7 cellular contexts compared by ENCODE assay signal in the genomic region with DNA sequence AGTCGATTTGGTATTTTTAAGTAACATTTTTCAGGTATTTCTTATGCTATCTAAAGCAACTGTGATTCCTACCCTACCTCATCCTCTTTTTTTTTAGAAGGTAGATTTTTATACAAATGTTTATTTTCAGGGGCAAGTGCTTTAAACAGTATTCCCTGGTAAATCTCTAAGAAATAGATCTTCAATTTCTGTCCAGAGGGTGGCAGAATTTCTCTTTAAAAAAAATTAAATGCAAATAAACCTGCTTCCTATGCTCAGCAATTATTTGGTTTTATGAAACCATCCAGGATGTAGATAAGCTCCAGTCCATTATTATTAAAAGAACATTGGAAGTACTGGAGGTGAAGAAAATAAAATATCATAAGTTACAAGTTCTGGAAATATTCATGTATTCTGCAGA.
A peak's percentile ranks its signal among the peaks of the same experiment; 100 is the strongest.
DNase-seq lines count a peak whose midpoint lies in the region; ATAC-seq and TF ChIP-seq lines count a peak whose summit lies in the region.

No MANE protein-coding gene starts in this region.

- no peaks in the 10 kb centered on the region for H3F3A ChIP-seq in GM23338 (replicated peaks; ENCODE audit: low read depth)

- H3K27me3 Mint-ChIP-seq in GM23338 (ENCODE audit: insufficient read depth, low read depth, poor library complexity): no peaks in the 10 kb centered on the region
- peaks cover 72% of the 10 kb centered on the region for H3K27me3 Mint-ChIP-seq in chondrocyte (ENCODE audit: low read depth)

- H3K27ac Mint-ChIP-seq in GM23338: no peak overlapping the region
- H3K27ac Mint-ChIP-seq in chondrocyte (ENCODE audit: unreplicated experiment): no peak overlapping the region

- H3K4me3 ChIP-seq in GM23338 (no peak overlapping the region), parathyroid adenoma (ENCODE audit: low read depth, low read length) (no peak overlapping the region)

- TF ChIP-seq CTCF in GM23338 (conservative IDR thresholded peaks at IDR 0.05; ENCODE audit: low read depth in 2 of 2) (peak in 1 of 2 experiments; percentile 63; a peak in 3 of 4 replicates), chondrocyte (IDR thresholded peaks at IDR 0.05) (peak; percentile 83), parathyroid adenoma (IDR thresholded peaks at IDR 0.05) (peak; percentile 14)

- H3K4me1 Mint-ChIP-seq in GM23338: peaks cover 54% of the 10 kb centered on the region
- no peaks in the 10 kb centered on the region for H3K4me1 Mint-ChIP-seq in chondrocyte (ENCODE audit: low read depth)

- no peaks in the 10 kb centered on the region for H3K9me3 ChIP-seq in parathyroid adenoma (ENCODE audit: control insufficient read depth, low read length)

- H4K20me1 ChIP-seq in GM23338 (replicated peaks; ENCODE audit: insufficient read depth): no peaks in the 10 kb centered on the region

- H3K36me3 ChIP-seq in GM23338 (ENCODE audit: insufficient read depth) (no peaks in the 10 kb centered on the region), parathyroid adenoma (ENCODE audit: control insufficient read depth, insufficient read depth, low read length) (no peaks in the 10 kb centered on the region)

- DNase-seq in GM23338 (ENCODE audit: low spot score) (peak; percentile 49), NCI-H2171 (lab: John Stamatoyannopoulos, UW) (peak; percentile 17), chondrocyte (ENCODE audit: low spot score) (no peak)
- DNase-seq in activated CD4-positive, CD25-positive, alpha-beta regulatory T cell treated with anti-CD3 and anti-CD28 coated beads, Interleukin-2, amount 50 U/mL, for 72 hours: no peak

- H3K79me2 ChIP-seq in GM23338 (replicated peaks; ENCODE audit: insufficient read depth): no peaks in the 10 kb centered on the region
- no peaks in the 10 kb centered on the region for H3K79me2 ChIP-seq in parathyroid adenoma

- H3K27me3 ChIP-seq in GM23338 (ENCODE audit: insufficient read depth): no peaks in the 10 kb centered on the region
- H3K27me3 ChIP-seq in parathyroid adenoma (ENCODE audit: control insufficient read depth, insufficient read depth, low read length): no peaks in the 10 kb centered on the region

- no peak overlapping the region for H3K4me3 Mint-ChIP-seq in GM23338
- H3K4me3 Mint-ChIP-seq in chondrocyte (ENCODE audit: unreplicated experiment): no peak overlapping the region

- H3K9me3 Mint-ChIP-seq in GM23338: no peaks in the 10 kb centered on the region
- H3K9me3 Mint-ChIP-seq in chondrocyte (ENCODE audit: low read depth): no peaks in the 10 kb centered on the region

- H3K27ac ChIP-seq in GM23338 (ENCODE audit: low read depth) (no peak overlapping the region), parathyroid adenoma (no peak overlapping the region)

- H2AFZ ChIP-seq in GM23338 (no peak overlapping the region), parathyroid adenoma (no peak overlapping the region)

- H3K4me2 ChIP-seq in GM23338 (peak overlapping the region; percentile 14), parathyroid adenoma (ENCODE audit: low read length) (no peak overlapping the region)

- no peaks in the 10 kb centered on the region; the same call in 1 of the 2 replicates for H3K9me2 ChIP-seq in GM23338 (ENCODE audit: insufficient read depth)

- H3K36me3 Mint-ChIP-seq in GM23338 (ENCODE audit: low read depth) (no peaks in the 10 kb centered on the region), chondrocyte (ENCODE audit: low read depth) (no peaks in the 10 kb centered on the region)

- H3K4me1 ChIP-seq in GM23338 (ENCODE audit: insufficient read depth): peaks cover 44% of the 10 kb centered on the region
- no peaks in the 10 kb centered on the region for H3K4me1 ChIP-seq in parathyroid adenoma

- ATAC-seq in GM23338 (no peak), HG03039 (IDR thresholded peaks at IDR 0.05; ENCODE audit: unreplicated experiment) (no peak), HG03457 (IDR thresholded peaks at IDR 0.05; ENCODE audit: unreplicated experiment) (no peak)

- H3K9ac ChIP-seq in parathyroid adenoma: no peak overlapping the region

TF ChIP-seq in GM23338, 12 proteins besides CTCF, POLR2A, EP300 and RAD21:
- TF ChIP-seq CREB1 (CRISPR knock-in tag; IDR thresholded peaks at IDR 0.05; ENCODE audit: low read depth) (no peak), POLR2AphosphoS5 (IDR thresholded peaks at IDR 0.05; ENCODE audit: low read depth) (no peak), STAT1 (IDR thresholded peaks at IDR 0.05; ENCODE audit: unreplicated experiment) (no peak), NANOG (IDR thresholded peaks at IDR 0.05; ENCODE audit: borderline replicate concordance) (no peak), JUNB (IDR thresholded peaks at IDR 0.05; ENCODE audit: unreplicated experiment) (no peak), EZH2phosphoT487 (IDR thresholded peaks at IDR 0.05; ENCODE audit: unreplicated experiment) (no peak)
- TF ChIP-seq, protein P1, sequence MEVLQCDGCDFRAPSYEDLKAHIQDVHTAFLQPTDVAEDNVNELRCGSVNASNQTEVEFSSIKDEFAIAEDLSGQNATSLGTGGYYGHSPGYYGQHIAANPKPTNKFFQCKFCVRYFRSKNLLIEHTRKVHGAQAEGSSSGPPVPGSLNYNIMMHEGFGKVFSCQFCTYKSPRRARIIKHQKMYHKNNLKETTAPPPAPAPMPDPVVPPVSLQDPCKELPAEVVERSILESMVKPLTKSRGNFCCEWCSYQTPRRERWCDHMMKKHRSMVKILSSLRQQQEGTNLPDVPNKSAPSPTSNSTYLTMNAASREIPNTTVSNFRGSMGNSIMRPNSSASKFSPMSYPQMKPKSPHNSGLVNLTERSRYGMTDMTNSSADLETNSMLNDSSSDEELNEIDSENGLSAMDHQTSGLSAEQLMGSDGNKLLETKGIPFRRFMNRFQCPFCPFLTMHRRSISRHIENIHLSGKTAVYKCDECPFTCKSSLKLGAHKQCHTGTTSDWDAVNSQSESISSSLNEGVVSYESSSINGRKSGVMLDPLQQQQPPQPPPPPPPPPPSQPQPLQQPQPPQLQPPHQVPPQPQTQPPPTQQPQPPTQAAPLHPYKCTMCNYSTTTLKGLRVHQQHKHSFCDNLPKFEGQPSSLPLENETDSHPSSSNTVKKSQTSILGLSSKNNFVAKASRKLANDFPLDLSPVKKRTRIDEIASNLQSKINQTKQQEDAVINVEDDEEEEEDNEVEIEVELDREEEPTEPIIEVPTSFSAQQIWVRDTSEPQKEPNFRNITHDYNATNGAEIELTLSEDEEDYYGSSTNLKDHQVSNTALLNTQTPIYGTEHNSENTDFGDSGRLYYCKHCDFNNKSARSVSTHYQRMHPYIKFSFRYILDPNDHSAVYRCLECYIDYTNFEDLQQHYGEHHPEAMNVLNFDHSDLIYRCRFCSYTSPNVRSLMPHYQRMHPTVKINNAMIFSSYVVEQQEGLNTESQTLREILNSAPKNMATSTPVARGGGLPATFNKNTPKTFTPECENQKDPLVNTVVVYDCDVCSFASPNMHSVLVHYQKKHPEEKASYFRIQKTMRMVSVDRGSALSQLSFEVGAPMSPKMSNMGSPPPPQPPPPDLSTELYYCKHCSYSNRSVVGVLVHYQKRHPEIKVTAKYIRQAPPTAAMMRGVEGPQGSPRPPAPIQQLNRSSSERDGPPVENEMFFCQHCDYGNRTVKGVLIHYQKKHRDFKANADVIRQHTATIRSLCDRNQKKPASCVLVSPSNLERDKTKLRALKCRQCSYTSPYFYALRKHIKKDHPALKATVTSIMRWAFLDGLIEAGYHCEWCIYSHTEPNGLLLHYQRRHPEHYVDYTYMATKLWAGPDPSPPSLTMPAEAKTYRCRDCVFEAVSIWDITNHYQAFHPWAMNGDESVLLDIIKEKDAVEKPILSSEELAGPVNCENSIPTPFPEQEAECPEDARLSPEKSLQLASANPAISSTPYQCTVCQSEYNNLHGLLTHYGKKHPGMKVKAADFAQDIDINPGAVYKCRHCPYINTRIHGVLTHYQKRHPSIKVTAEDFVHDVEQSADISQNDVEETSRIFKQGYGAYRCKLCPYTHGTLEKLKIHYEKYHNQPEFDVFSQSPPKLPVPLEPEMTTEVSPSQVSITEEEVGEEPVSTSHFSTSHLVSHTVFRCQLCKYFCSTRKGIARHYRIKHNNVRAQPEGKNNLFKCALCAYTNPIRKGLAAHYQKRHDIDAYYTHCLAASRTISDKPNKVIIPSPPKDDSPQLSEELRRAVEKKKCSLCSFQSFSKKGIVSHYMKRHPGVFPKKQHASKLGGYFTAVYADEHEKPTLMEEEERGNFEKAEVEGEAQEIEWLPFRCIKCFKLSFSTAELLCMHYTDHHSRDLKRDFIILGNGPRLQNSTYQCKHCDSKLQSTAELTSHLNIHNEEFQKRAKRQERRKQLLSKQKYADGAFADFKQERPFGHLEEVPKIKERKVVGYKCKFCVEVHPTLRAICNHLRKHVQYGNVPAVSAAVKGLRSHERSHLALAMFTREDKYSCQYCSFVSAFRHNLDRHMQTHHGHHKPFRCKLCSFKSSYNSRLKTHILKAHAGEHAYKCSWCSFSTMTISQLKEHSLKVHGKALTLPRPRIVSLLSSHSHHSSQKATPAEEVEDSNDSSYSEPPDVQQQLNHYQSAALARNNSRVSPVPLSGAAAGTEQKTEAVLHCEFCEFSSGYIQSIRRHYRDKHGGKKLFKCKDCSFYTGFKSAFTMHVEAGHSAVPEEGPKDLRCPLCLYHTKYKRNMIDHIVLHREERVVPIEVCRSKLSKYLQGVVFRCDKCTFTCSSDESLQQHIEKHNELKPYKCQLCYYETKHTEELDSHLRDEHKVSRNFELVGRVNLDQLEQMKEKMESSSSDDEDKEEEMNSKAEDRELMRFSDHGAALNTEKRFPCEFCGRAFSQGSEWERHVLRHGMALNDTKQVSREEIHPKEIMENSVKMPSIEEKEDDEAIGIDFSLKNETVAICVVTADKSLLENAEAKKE (CRISPR knock-in tag; IDR thresholded peaks at IDR 0.05): no peak

Comparison
In these comparisons a context has a peak if more than half of its experiments do, and no peak if none do; other contexts are left out.
1. DNase-seq: peak in GM23338 (single experiment) and NCI-H2171 (single experiment); none in chondrocyte (single experiment) and activated CD4-positive, CD25-positive, alpha-beta regulatory T cell treated with anti-CD3 and anti-CD28 coated beads, Interleukin-2, amount 50 U/mL, for 72 hours (single experiment).